In the genomic region with DNA sequence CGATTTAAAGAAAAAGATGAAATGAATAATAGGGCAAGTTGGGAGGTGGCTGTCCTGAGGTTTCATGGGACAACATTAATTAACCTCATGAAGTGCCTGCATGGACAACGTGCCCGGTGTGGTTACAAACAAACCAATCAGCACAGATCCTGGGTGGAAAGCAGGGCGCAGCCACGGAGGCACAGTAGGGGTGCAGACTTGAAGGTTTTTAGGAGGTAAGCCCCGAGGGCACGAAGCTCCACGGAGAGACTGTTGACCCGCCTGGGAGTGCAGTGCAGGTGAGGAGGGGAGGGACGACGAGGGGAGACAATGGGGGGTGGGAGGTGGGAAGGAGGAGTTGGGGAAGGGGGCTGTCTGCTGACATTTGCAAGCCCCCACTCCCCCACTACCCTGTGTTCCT, we compare ENCODE assay signal across 8 cellular contexts. TPM values are rescaled to one million over a fixed set of nuclear protein-coding genes. Genes with fewer than 3 reads are reported as not detected.
DNase-seq lines count a peak whose midpoint lies in the region; ATAC-seq and TF ChIP-seq lines count a peak whose summit lies in the region.

No MANE protein-coding gene starts in this region.

- no peak overlapping the region for H3K4ac ChIP-seq in neuronal stem cell (ENCODE audit: low read length)

- H3K9ac ChIP-seq in neuronal stem cell (ENCODE audit: low read depth, low read length, poor library complexity), result no peak overlapping the region

- H3K9me3 ChIP-seq in heart left ventricle (no peaks in the 10 kb centered on the region), vagina (no peaks in the 10 kb centered on the region), neuronal stem cell (replicated peaks in 1 of 2; ENCODE audit: control insufficient read depth in 2 of 2, insufficient read depth in 1 of 2, low read depth in 1 of 2, low read length in 2 of 2) (peaks cover 0 to 3% of the 10 kb centered on the region in 2 donors)

- no peak overlapping the region for H4K91ac ChIP-seq in neuronal stem cell (ENCODE audit: low read depth, low read length, poor library complexity)

- no peak overlapping the region for H3K14ac ChIP-seq in neuronal stem cell (ENCODE audit: low read length)

- no peak overlapping the region for H3K4me2 ChIP-seq in neuronal stem cell (ENCODE audit: insufficient read depth, low read length, poor library complexity, severe bottlenecking)

- no peak overlapping the region for H4K8ac ChIP-seq in neuronal stem cell (ENCODE audit: low read depth, low read length)

- no peak overlapping the region for H3K27ac Mint-ChIP-seq in memory B cell

- peaks cover 0 to 34% (median 16%) of the 10 kb centered on the region in 12 donors for H3K4me1 ChIP-seq in heart left ventricle
- H3K4me1 ChIP-seq in vagina, result peaks cover 30% of the 10 kb centered on the region
- H3K4me1 ChIP-seq in neuronal stem cell (ENCODE audit: control insufficient read depth in 2 of 2, insufficient read depth in 1 of 2, low read depth in 1 of 2, low read length in 2 of 2), result peaks cover 5 to 20% of the 10 kb centered on the region in 2 donors

- TF ChIP-seq CTCF in heart left ventricle (IDR thresholded peaks at IDR 0.05), result no peak
- no peak for TF ChIP-seq CTCF in astrocyte of the cerebellum (IDR thresholded peaks at IDR 0.05; ENCODE audit: low read depth, low read length, missing control alignments)
- no peak for TF ChIP-seq CTCF in vagina (IDR thresholded peaks at IDR 0.05)

- in situ Hi-C loops in astrocyte of the cerebellum (cut with HindIII; ENCODE audit: low sequenced_read_pairs), result loop anchor here (5.0 kb wide), 2 partner anchors 37 to 97 kb away; no protein-coding TSS in a partner anchor

- no peak for DNase-seq in heart left ventricle
- no peak for DNase-seq in left ventricle myocardium superior
- DNase-seq in astrocyte of the cerebellum (ENCODE audit: low read depth), result no peak
- DNase-seq in memory B cell (ENCODE audit: low spot score in 2 of 2), result no peak
- no peak for DNase-seq in vagina (ENCODE audit: extremely low spot score in 2 of 2)
- DNase-seq in neuronal stem cell (ENCODE audit: low spot score), result no peak
- no peak for DNase-seq in cerebellum (ENCODE audit: low spot score)
- no peak for DNase-seq in NCI-H510A (lab: John Stamatoyannopoulos, UW)

- no peak for TF ChIP-seq POLR2A in heart left ventricle (IDR thresholded peaks at IDR 0.05)
- no peak for TF ChIP-seq POLR2A in vagina (IDR thresholded peaks at IDR 0.05)

- H3K27ac ChIP-seq in heart left ventricle (no peak overlapping the region), vagina (no peak overlapping the region), neuronal stem cell (replicated peaks; ENCODE audit: low read length) (no peak overlapping the region)

- H3K23ac ChIP-seq in neuronal stem cell (ENCODE audit: low read depth, low read length, poor library complexity), result no peak overlapping the region

- H3K4me3 Mint-ChIP-seq in memory B cell, result peak overlapping the region; percentile 31

- no peaks in the 10 kb centered on the region for H3K79me1 ChIP-seq in neuronal stem cell (ENCODE audit: low read depth, low read length)

- H2AFZ ChIP-seq in neuronal stem cell (ENCODE audit: low read length), result no peak overlapping the region

- WGBS in heart left ventricle, 4 donors, result 13 to 23% (median 18%) methylated on average over 11 of the region's 11 CpGs
- no CpG with 5 or more reads among the region's 11 CpGs for WGBS in neuronal stem cell (ENCODE audit: extremely low coverage in 2 of 2, insufficient read length in 2 of 2, insufficient replicate concordance in 1 of 2), 2 donors

- H3K4me3 ChIP-seq in heart left ventricle (peak overlapping the region in 9 of 12 donors; percentile 14 to 43 (median 23)), astrocyte of the cerebellum (ENCODE audit: low read depth, low read length) (peak overlapping the region; percentile 37), vagina (peak overlapping the region; percentile 19 to 25), neuronal stem cell (ENCODE audit: low read length in 2 of 2) (no peak overlapping the region)

- H3K27me3 Mint-ChIP-seq in memory B cell, result peaks cover 44% of the 10 kb centered on the region

- H2BK15ac ChIP-seq in neuronal stem cell (ENCODE audit: low read length), result no peak overlapping the region

- ATAC-seq in heart left ventricle (no peak), left ventricle myocardium superior (no peak), memory B cell (ENCODE audit: low read depth) (no peak)

- peaks cover 17% of the 10 kb centered on the region for H3K4me1 Mint-ChIP-seq in memory B cell

- H3K18ac ChIP-seq in neuronal stem cell (ENCODE audit: low read length), result no peak overlapping the region

- intact Hi-C loops in heart left ventricle (cut with DNase I), result no loop called here
- intact Hi-C loops in left ventricle myocardium superior (cut with micrococcal nuclease), result no loop called here
- intact Hi-C loops in vagina (cut with DNase I), result no loop called here

- no peak overlapping the region for H2BK5ac ChIP-seq in neuronal stem cell (ENCODE audit: low read length)

- peaks cover 2% of the 10 kb centered on the region for H3K9me3 Mint-ChIP-seq in memory B cell

- H3K27me3 ChIP-seq in heart left ventricle (peaks cover 43 to 100% (median 79%) of the 10 kb centered on the region in 9 donors), vagina (peaks cover 17% of the 10 kb centered on the region), neuronal stem cell (ENCODE audit: control insufficient read depth in 3 of 3, insufficient read depth in 3 of 3, low read depth in 1 of 3, low read length in 3 of 3) (peaks cover 22 to 93% (median 68%) of the 10 kb centered on the region in 3 experiments)

- no peak overlapping the region for H2BK12ac ChIP-seq in neuronal stem cell (ENCODE audit: low read length)

- H3K36me3 ChIP-seq in heart left ventricle (no peaks in the 10 kb centered on the region), vagina (no peaks in the 10 kb centered on the region), neuronal stem cell (replicated peaks in 1 of 2; ENCODE audit: control insufficient read depth in 2 of 2, insufficient read depth in 2 of 2, low read length in 2 of 2) (no peaks in the 10 kb centered on the region)

- no peak overlapping the region for H2BK120ac ChIP-seq in neuronal stem cell (ENCODE audit: low read depth, low read length)

- peaks cover 4% of the 10 kb centered on the region for H3K36me3 Mint-ChIP-seq in memory B cell

- H2AK5ac ChIP-seq in neuronal stem cell (ENCODE audit: low read depth, low read length), result no peak overlapping the region

RNA-seq across cellular contexts. Expression of gene RIPK4, which starts 2.3 kb away (rescaled TPM):
- total RNA-seq in heart left ventricle (1 to 10 TPM in 1 of 9 donors, under 1 TPM in 6, not detected in 2; 0.07 to 2.0 (median 0.08) TPM), left ventricle myocardium superior (0.17 TPM), vagina (28.0 TPM), cerebellum (0.18 TPM)
- polyA plus RNA-seq in heart left ventricle, result under 1 TPM; 0.04 TPM
- 0.47 TPM for polyA plus RNA-seq in neuronal stem cell (2013, experiment 1 of 2)
- polyA plus RNA-seq in neuronal stem cell (2013, experiment 2 of 2), result 0.46 TPM

Comparison
In these comparisons a context has a peak if more than half of its experiments do, and no peak if none do; other contexts are left out.
1. H3K4me3 ChIP-seq: peak in heart left ventricle (9 of 12), astrocyte of the cerebellum (single experiment) and vagina (2 of 2); none in neuronal stem cell (0 of 2).